ENCODE assay signal across 2 cellular contexts in genomic region chr2:130827502-130828251, GRCh38.
TF ChIP-seq lines count a peak whose summit lies in the region.

No MANE protein-coding gene starts in this region.

TF ChIP-seq in SK-N-SH, 30 proteins besides CTCF, POLR2A, EP300 and RAD21:
- TF ChIP-seq REST (IDR thresholded peaks at IDR 0.05; ENCODE audit: low read depth, low read length) (no peak), NRF1 (IDR thresholded peaks at IDR 0.05; ENCODE audit: low read depth, low read length) (no peak), GATA2 (CRISPR knock-in tag; IDR thresholded peaks at IDR 0.05) (no peak), FOSL2 (IDR thresholded peaks at IDR 0.05; ENCODE audit: borderline replicate concordance, low read depth) (peak; percentile 9; the same call in 1 of the 2 replicates)

TF ChIP-seq in SK-N-SH treated with all-trans-retinoic acid at 6 μM for 48 hours, 23 proteins besides CTCF, POLR2A, EP300 and RAD21 (continued from another document):
- TF ChIP-seq CREB5 (CRISPR knock-in tag; IDR thresholded peaks at IDR 0.05; ENCODE audit: low read depth) (no peak), ZC3H10 (CRISPR knock-in tag; IDR thresholded peaks at IDR 0.05) (no peak), ZNF8 (CRISPR knock-in tag; IDR thresholded peaks at IDR 0.05) (no peak), PATZ1 (CRISPR knock-in tag; IDR thresholded peaks at IDR 0.05; ENCODE audit: borderline replicate concordance) (no peak), POU6F1 (CRISPR knock-in tag; IDR thresholded peaks at IDR 0.05; ENCODE audit: borderline replicate concordance, low read depth) (no peak)
